8 cellular contexts compared by ENCODE assay signal in the genomic region with DNA sequence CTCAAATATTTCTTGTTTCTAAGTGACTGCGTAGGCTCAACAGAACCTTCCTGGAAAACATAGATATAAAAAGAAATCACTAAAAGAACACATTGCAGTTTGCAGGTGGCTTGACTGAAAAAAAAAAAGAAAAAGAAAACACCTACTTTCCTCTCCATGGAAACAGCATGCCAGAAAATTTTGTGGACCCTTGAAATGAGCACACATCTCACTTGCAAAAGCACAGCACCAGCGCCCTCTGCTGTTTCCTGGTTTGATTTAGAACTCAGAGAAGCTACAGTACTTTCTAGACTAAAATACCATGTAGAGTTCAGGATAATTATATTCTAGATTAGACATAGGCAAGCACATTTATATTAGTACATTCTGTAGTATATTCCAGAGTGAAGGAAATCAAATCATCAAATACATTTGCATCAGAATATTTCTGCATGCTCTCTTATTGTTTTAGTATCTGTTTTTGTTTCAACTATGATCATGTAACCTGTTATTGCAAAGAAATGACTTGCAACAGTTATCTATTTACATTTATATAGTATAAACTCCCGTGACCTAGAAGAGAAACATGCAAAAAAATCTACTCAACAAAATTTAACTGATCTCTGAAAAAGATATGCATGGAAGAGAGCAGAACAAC. TPM values are rescaled to one million over a fixed set of nuclear protein-coding genes. Genes with fewer than 3 reads are reported as not detected.
DNase-seq lines count a peak whose midpoint lies in the region; ATAC-seq, FAIRE-seq and TF ChIP-seq lines count a peak whose summit lies in the region.

No MANE protein-coding gene starts in this region.

- H4K20me1 ChIP-seq in HepG2 (ENCODE audit: insufficient read depth, low read length): no peaks in the 10 kb centered on the region

- H3K36me3 ChIP-seq in HepG2 (replicated peaks in 1 of 2; ENCODE audit: control insufficient read depth in 1 of 2, insufficient read depth in 2 of 2, low read length in 2 of 2): no peaks in the 10 kb centered on the region

- BruUV-seq in HepG2 (replicated peaks; lab: Mats Ljungman, UMichigan): no TSS peak

- CTCF ChIA-PET in HepG2 (lab: Yijun Ruan, JAX; ENCODE audit: low intra/inter-chr PET ratio, low total read pairs): interaction anchor here (0.9 to 1.7 kb wide), 4 partner anchors 97 to 432 kb away, joined by 3 to 10 read pairs (median 8); no protein-coding TSS in a partner anchor

- H3K27ac ChIP-seq in HepG2 (ENCODE audit: extremely low read length, insufficient read depth, low read length): no peak overlapping the region

- no peaks in the 10 kb centered on the region for H3K27me3 ChIP-seq in HepG2 (ENCODE audit: control insufficient read depth in 1 of 2, insufficient read depth in 2 of 2, low read length in 2 of 2)

- TF ChIP-seq EP300 in HepG2 (IDR thresholded peaks at IDR 0.05; ENCODE audit: low read depth in 2 of 2, low read length in 2 of 2) (no peak), HepG2 (CRISPR knock-in tag; IDR thresholded peaks at IDR 0.05; ENCODE audit: borderline replicate concordance) (no peak)

- WGBS in HepG2 (ENCODE audit: low lambda C conversion rate): 32% methylated on average over 3 of the region's 3 CpGs

- in situ Hi-C loops in HepG2 (cut with HindIII; ENCODE audit: extremely low pct_ligation_motif_present, low pct_unique_long_range_greater_than_20kb): loop anchor here (5.0 to 10.0 kb wide), 3 partner anchors 220 to 740 kb away; partner anchors contain the start of gene IL17D

- peaks cover 31% of the 10 kb centered on the region for H3K4me1 ChIP-seq in HepG2 (ENCODE audit: insufficient read depth, low read length)

- H3K79me2 ChIP-seq in HepG2 (ENCODE audit: insufficient read depth, low read length): no peaks in the 10 kb centered on the region

- peak; percentile 79 for TF ChIP-seq CTCF in HepG2 (CRISPR knock-in tag; IDR thresholded peaks at IDR 0.05)

- H3K9me3 ChIP-seq in HepG2 (ENCODE audit: low read length): no peaks in the 10 kb centered on the region

- ATAC-seq in activated CD4-positive, CD25-positive, alpha-beta regulatory T cell treated with anti-CD3 and anti-CD28 coated beads, Interleukin-2, amount 50 U/mL, for 24 hours: no peak
- ATAC-seq in HepG2 (peak; percentile 66), GM18867 (IDR thresholded peaks at IDR 0.05; ENCODE audit: unreplicated experiment) (no peak)

- peak; percentile 30 to 53 (median 36) for DNase-seq in activated CD4-positive, CD25-positive, alpha-beta regulatory T cell (lab: John Stamatoyannopoulos, UW)
- peak; percentile 55 for DNase-seq in NCI-H460 (ENCODE audit: extremely low read depth, low read depth)
- DNase-seq in activated CD4-positive, alpha-beta T cell treated with anti-CD3 and anti-CD28 coated beads for 1 hour: peak; percentile 46
- DNase-seq in cerebellum (ENCODE audit: low spot score): peak; percentile 49
- DNase-seq in HepG2 (ENCODE audit: low spot score): peak; percentile 82
- peak; percentile 56 to 68 for DNase-seq in stimulated activated CD4-positive, alpha-beta T cell treated with anti-CD3 and anti-CD28 coated beads, Interleukin-4, amount 100 ng/mL, for 4 hours

- peak; percentile 71 for FAIRE-seq in HepG2 (lab: Jason Lieb, UNC)

- intact Hi-C loops in HepG2 (cut with micrococcal nuclease; ENCODE audit: unreplicated experiment): loop anchor here (1.0 to 10.0 kb wide), 6 partner anchors 60 to 743 kb away; no protein-coding TSS in a partner anchor

- no peak overlapping the region for H3K9ac ChIP-seq in HepG2 (ENCODE audit: insufficient read depth, low read depth, low read length)

- TF ChIP-seq RAD21 in HepG2 (CRISPR knock-in tag; IDR thresholded peaks at IDR 0.05): peak; percentile 42; the same call in 1 of the 2 replicates

- TF ChIP-seq POLR2A in HepG2 (IDR thresholded peaks at IDR 0.05; ENCODE audit: insufficient read depth in 1 of 2, low read depth in 2 of 2, low read length in 2 of 2): no peak

- no peak overlapping the region for H3K4me3 ChIP-seq in HepG2 (replicated peaks in 1 of 3; ENCODE audit: insufficient read depth in 1 of 3, low read depth in 2 of 3, low read length in 3 of 3)

- POLR2A ChIA-PET in HepG2 (lab: Yijun Ruan, JAX): no interaction called here

- H2AFZ ChIP-seq in HepG2 (ENCODE audit: low read length): no peak overlapping the region

- no peak overlapping the region for H3K4me2 ChIP-seq in HepG2 (ENCODE audit: low read depth, low read length)

TF ChIP-seq in HepG2, 621 proteins besides CTCF, POLR2A, EP300 and RAD21:
- no peak for TF ChIP-seq AHR (CRISPR knock-in tag; IDR thresholded peaks at IDR 0.05)
- no peak for TF ChIP-seq SSRP1 (CRISPR knock-in tag; IDR thresholded peaks at IDR 0.05)
- no peak for TF ChIP-seq ZNF3 (CRISPR knock-in tag; IDR thresholded peaks at IDR 0.05)
- peak; percentile 92 for TF ChIP-seq STAG1 (CRISPR knock-in tag; IDR thresholded peaks at IDR 0.05)
- TF ChIP-seq, protein P1, sequence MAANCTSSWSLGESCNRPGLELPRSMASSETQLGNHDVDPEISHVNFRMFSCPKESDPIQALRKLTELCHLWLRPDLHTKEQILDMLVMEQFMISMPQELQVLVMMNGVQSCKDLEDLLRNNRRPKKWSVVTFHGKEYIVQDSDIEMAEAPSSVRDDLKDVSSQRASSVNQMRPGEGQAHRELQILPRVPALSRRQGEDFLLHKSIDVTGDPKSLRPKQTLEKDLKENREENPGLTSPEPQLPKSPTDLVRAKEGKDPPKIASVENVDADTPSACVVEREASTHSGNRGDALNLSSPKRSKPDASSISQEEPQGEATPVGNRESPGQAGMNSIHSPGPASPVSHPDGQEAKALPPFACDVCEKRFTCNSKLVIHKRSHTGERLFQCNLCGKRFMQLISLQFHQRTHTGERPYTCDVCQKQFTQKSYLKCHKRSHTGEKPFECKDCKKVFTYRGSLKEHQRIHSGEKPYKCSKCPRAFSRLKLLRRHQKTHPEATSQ (CRISPR knock-in tag; IDR thresholded peaks at IDR 0.05; ENCODE audit: borderline replicate concordance): no peak
- no peak for TF ChIP-seq SNAPC4 (CRISPR knock-in tag; IDR thresholded peaks at IDR 0.05)
- peak; percentile 85 for TF ChIP-seq SMC3 (IDR thresholded peaks at IDR 0.05; ENCODE audit: low read length)
- peak; percentile 15; the same call in 1 of the 2 replicates for TF ChIP-seq GATAD2A (CRISPR knock-in tag; IDR thresholded peaks at IDR 0.05)

RNA-seq across cellular contexts. Expression of gene XPO4, which starts 22.3 kb away (rescaled TPM):
- 22.2 and 25.2 TPM in 2 replicates for total RNA-seq in NCI-H460 (2014; rRNA removed; shearing (Covaris generic))
- polyA plus RNA-seq in NCI-H460 (2014; cell fraction: nucleus; rRNA removed): 21.9 and 23.5 TPM in 2 replicates
- total RNA-seq in cerebellum: 33.5 TPM
- total RNA-seq in HepG2 (2016; rRNA removed; fragmentation: Illumina TruSeq; extraction: Trizol): 24.8 and 41.5 TPM in 2 replicates
- total RNA-seq in HepG2 (2016; cell fraction: cytosol; rRNA removed; fragmentation: Illumina TruSeq; extraction: Trizol; ENCODE audit: low read depth): 8.7 TPM in 2 replicates
- 24.4 and 40.6 TPM in 2 replicates for total RNA-seq in HepG2 (2016; cell fraction: insoluble cytoplasmic fraction; rRNA removed; fragmentation: Illumina TruSeq; extraction: Trizol)
- total RNA-seq in HepG2 (2016; cell fraction: membrane; rRNA removed; fragmentation: Illumina TruSeq; extraction: Trizol): 17.5 and 20.5 TPM in 2 replicates
- total RNA-seq in HepG2 (2016; cell fraction: nucleus; rRNA removed; fragmentation: Illumina TruSeq; extraction: Trizol): 36.7 and 39.7 TPM in 2 replicates
- polyA plus RNA-seq in HepG2 (2011; rRNA removed): 7.0 and 8.4 TPM in 2 replicates
- polyA plus RNA-seq in HepG2 (2011; cell fraction: cytosol; rRNA removed): 3.0 and 4.8 TPM in 2 replicates
- 7.7 and 8.5 TPM in 2 replicates for polyA plus RNA-seq in HepG2 (2011; cell fraction: nucleus; rRNA removed)
- polyA plus RNA-seq in HepG2 (2012): 7.8 and 8.5 TPM in 2 replicates
- 1.9 and 2.1 TPM in 2 replicates for polyA plus RNA-seq in HepG2 (2016; cell fraction: cytosol; fragmentation: Illumina TruSeq; extraction: Trizol; ENCODE audit: low read depth)
- 17.3 and 18.6 TPM in 2 replicates for polyA plus RNA-seq in HepG2 (2016; cell fraction: insoluble cytoplasmic fraction; fragmentation: Illumina TruSeq; extraction: Trizol; ENCODE audit: low read depth)
- polyA plus RNA-seq in HepG2 (2016; cell fraction: membrane; fragmentation: Illumina TruSeq; extraction: Trizol; ENCODE audit: low read depth): 4.7 and 5.9 TPM in 2 replicates
- 21.7 and 22.1 TPM in 2 replicates for polyA plus RNA-seq in HepG2 (2016; cell fraction: nucleus; fragmentation: Illumina TruSeq; extraction: Trizol; ENCODE audit: insufficient read depth, low read depth)
- polyA minus RNA-seq in HepG2 (2011; rRNA and poly(A)+ RNA removed; ENCODE audit: low replicate concordance): 9.7 and 16.9 TPM in 2 replicates
- polyA minus RNA-seq in HepG2 (2011; cell fraction: cytosol; rRNA and poly(A)+ RNA removed): 14.7 and 15.0 TPM in 2 replicates
- polyA minus RNA-seq in HepG2 (2011; cell fraction: nucleus; rRNA and poly(A)+ RNA removed): 33.3 and 38.0 TPM in 2 replicates
